ENCODE assay signal across 1 cellular context in the genomic region with DNA sequence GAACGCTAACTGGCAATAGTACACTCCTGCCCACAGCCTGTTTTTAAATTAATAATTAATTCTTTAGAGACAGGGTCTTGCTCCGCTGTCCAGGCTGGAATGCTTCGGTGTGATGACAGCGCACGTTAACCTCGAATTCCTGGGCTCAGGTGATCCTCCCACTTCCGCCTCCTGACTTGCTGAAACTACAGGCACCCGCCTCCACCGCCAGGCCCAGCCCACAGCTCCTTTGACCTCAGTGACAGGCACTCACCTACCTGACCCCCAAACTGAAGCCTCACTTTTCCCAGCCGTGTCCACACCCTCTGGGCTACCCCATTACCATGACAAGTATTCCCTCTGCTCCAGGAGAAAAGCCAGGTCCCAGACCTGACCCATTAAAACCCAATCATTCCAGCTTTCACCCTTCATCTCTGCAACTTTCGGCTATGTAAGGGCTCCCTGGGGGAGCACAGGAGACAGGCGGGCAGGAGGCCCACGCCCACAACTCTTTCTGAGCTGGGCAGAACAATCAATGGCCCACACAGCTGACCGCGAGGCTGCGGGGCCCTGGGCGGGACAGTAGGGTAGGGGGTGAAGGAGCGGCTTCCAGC.
A peak's percentile ranks its signal among the peaks of the same experiment; 100 is the strongest.
TF ChIP-seq lines count a peak whose summit lies in the region.

No MANE protein-coding gene starts in this region.

TF ChIP-seq in H1, 55 proteins besides CTCF, POLR2A, EP300 and RAD21:
- no peak for TF ChIP-seq GTF2F1 (IDR thresholded peaks at IDR 0.05; ENCODE audit: borderline replicate concordance, low read depth, low read length)
- TF ChIP-seq SIX5 (IDR thresholded peaks at IDR 0.05; ENCODE audit: low read depth, low read length), result no peak
- TF ChIP-seq SAP30 (IDR thresholded peaks at IDR 0.05; ENCODE audit: insufficient read depth, insufficient replicate concordance, low read length), result no peak
- no peak for TF ChIP-seq CBX5 (IDR thresholded peaks at IDR 0.05; ENCODE audit: low read depth, low read length)
- no peak for TF ChIP-seq SRF (IDR thresholded peaks at IDR 0.05; ENCODE audit: low read depth, low read length)
- no peak for TF ChIP-seq MAFK (IDR thresholded peaks at IDR 0.05; ENCODE audit: low read depth, low read length)
- TF ChIP-seq GABPA (IDR thresholded peaks at IDR 0.05; ENCODE audit: borderline replicate concordance, insufficient read depth, low read length), result no peak
- TF ChIP-seq HDAC6 (IDR thresholded peaks at IDR 0.05; ENCODE audit: low read depth, low read length), result no peak
- TF ChIP-seq KDM4A (IDR thresholded peaks at IDR 0.05; ENCODE audit: low read depth, low read length, severe bottlenecking), result no peak
- TF ChIP-seq RFX5 (IDR thresholded peaks at IDR 0.05; ENCODE audit: borderline replicate concordance, low read depth, low read length), result no peak
- no peak for TF ChIP-seq SP4 (IDR thresholded peaks at IDR 0.05; ENCODE audit: low read length)
- TF ChIP-seq CHD1 (IDR thresholded peaks at IDR 0.05; ENCODE audit: low read depth, low read length), result no peak
- TF ChIP-seq TEAD4 (IDR thresholded peaks at IDR 0.05; ENCODE audit: low read depth, low read length), result peak; percentile 90
- TF ChIP-seq, protein P1, sequence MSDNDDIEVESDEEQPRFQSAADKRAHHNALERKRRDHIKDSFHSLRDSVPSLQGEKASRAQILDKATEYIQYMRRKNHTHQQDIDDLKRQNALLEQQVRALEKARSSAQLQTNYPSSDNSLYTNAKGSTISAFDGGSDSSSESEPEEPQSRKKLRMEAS (IDR thresholded peaks at IDR 0.05), result 0 out of 2 replicates have a peak, but pooled peaks have one; percentile 10
- TF ChIP-seq TCF12 (IDR thresholded peaks at IDR 0.05; ENCODE audit: low read depth, low read length), result no peak
- TF ChIP-seq ATF3 (IDR thresholded peaks at IDR 0.05; ENCODE audit: insufficient read depth, low read depth, low read length), result no peak
- TF ChIP-seq SIRT6 (IDR thresholded peaks at IDR 0.05; ENCODE audit: low read length), result no peak
- no peak for TF ChIP-seq HDAC2 (IDR thresholded peaks at IDR 0.05; ENCODE audit: borderline replicate concordance in 1 of 2, low read depth in 2 of 2, low read length in 2 of 2)
- TF ChIP-seq BCL11A (IDR thresholded peaks at IDR 0.05; ENCODE audit: low read depth in 2 of 2, low read length in 2 of 2), result no peak
- no peak for TF ChIP-seq SP1 (IDR thresholded peaks at IDR 0.05; ENCODE audit: low read depth, low read length)
- TF ChIP-seq EZH2 (IDR thresholded peaks at IDR 0.05; ENCODE audit: low read depth, low read length, severe bottlenecking), result no peak
- no peak for TF ChIP-seq POLR2AphosphoS5 (IDR thresholded peaks at IDR 0.05; ENCODE audit: low read depth, low read length)
- TF ChIP-seq KDM5A (IDR thresholded peaks at IDR 0.05; ENCODE audit: low read length), result no peak
- no peak for TF ChIP-seq TAF1 (IDR thresholded peaks at IDR 0.05; ENCODE audit: low read depth, low read length)
- TF ChIP-seq CBX8 (IDR thresholded peaks at IDR 0.05; ENCODE audit: borderline replicate concordance, low read depth, low read length), result no peak
- TF ChIP-seq CEBPB (IDR thresholded peaks at IDR 0.05; ENCODE audit: low read depth, low read length), result no peak
- no peak for TF ChIP-seq JUN (IDR thresholded peaks at IDR 0.05; ENCODE audit: low read depth, low read length)
- TF ChIP-seq TAF7 (optimal IDR thresholded peaks at IDR 0.05; ENCODE audit: borderline replicate concordance, low read depth, low read length), result no peak
- no peak for TF ChIP-seq RNF2 (IDR thresholded peaks at IDR 0.05; ENCODE audit: borderline replicate concordance, low read depth, low read length, missing control alignments, poor library complexity, severe bottlenecking)
- no peak for TF ChIP-seq SP2 (IDR thresholded peaks at IDR 0.05; ENCODE audit: low read length)
- no peak for TF ChIP-seq EGR1 (IDR thresholded peaks at IDR 0.05; ENCODE audit: borderline replicate concordance, low read depth, low read length)
- TF ChIP-seq SUZ12 (IDR thresholded peaks at IDR 0.05; ENCODE audit: low read length), result no peak
- TF ChIP-seq, protein P2, sequence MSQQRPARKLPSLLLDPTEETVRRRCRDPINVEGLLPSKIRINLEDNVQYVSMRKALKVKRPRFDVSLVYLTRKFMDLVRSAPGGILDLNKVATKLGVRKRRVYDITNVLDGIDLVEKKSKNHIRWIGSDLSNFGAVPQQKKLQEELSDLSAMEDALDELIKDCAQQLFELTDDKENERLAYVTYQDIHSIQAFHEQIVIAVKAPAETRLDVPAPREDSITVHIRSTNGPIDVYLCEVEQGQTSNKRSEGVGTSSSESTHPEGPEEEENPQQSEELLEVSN (IDR thresholded peaks at IDR 0.05), result 0 out of 2 replicates have a peak, but pooled peaks have one; percentile 3
- TF ChIP-seq RXRA (IDR thresholded peaks at IDR 0.05; ENCODE audit: insufficient read depth, low read depth, low read length), result no peak
- TF ChIP-seq CTBP2 (IDR thresholded peaks at IDR 0.05; ENCODE audit: borderline replicate concordance, insufficient read depth, insufficient read length, low read length), result no peak
- TF ChIP-seq PHF8 (conservative IDR thresholded peaks at IDR 0.05; ENCODE audit: low read depth, low read length), result no peak
- TF ChIP-seq BACH1 (IDR thresholded peaks at IDR 0.05; ENCODE audit: low read length), result no peak
- TF ChIP-seq ASH2L (IDR thresholded peaks at IDR 0.05; ENCODE audit: low read length), result no peak
- no peak for TF ChIP-seq BRCA1 (IDR thresholded peaks at IDR 0.05; ENCODE audit: low read depth, low read length)
- 0 out of 2 replicates have a peak, but pooled peaks have one; percentile 12 for TF ChIP-seq CREB1 (IDR thresholded peaks at IDR 0.05)
- TF ChIP-seq, protein P3, sequence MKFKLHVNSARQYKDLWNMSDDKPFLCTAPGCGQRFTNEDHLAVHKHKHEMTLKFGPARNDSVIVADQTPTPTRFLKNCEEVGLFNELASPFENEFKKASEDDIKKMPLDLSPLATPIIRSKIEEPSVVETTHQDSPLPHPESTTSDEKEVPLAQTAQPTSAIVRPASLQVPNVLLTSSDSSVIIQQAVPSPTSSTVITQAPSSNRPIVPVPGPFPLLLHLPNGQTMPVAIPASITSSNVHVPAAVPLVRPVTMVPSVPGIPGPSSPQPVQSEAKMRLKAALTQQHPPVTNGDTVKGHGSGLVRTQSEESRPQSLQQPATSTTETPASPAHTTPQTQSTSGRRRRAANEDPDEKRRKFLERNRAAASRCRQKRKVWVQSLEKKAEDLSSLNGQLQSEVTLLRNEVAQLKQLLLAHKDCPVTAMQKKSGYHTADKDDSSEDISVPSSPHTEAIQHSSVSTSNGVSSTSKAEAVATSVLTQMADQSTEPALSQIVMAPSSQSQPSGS (IDR thresholded peaks at IDR 0.05; ENCODE audit: low read length), result no peak
- peak; percentile 28 to 59; a peak in 1 of 4 replicates for TF ChIP-seq SIN3A (conservative IDR thresholded peaks at IDR 0.05 in 1 of 2, IDR thresholded peaks at IDR 0.05 in 1 of 2; ENCODE audit: low read depth in 1 of 2, low read length in 2 of 2)
